In genomic region chr17:39252788-39253460, GRCh38 we compare ENCODE assay signal across 17 cellular contexts. TPM values are rescaled to one million over a fixed set of nuclear protein-coding genes. Genes with fewer than 3 reads are reported as not detected.
"Had no signal": no experiment of that assay in that cellular context is flagged by ENCODE, and none has a peak within 500 bp of the region (broad histone marks: within the 10 kb centered on the region; RNA-seq: fewer than 3 reads in every experiment).

No MANE protein-coding gene starts in this region.

- H3K4me2 ChIP-seq: hepatocyte had no signal

- H3K27ac ChIP-seq: adrenal gland, hepatocyte, left lung, suprapubic skin, transverse colon, vagina had no signal

- H3K4me3 ChIP-seq: adrenal gland, hepatocyte, left lung, suprapubic skin, transverse colon, vagina had no signal

- ATAC-seq: activated naive CD4-positive, alpha-beta T cell treated with anti-CD3 and anti-CD28 coated beads, Interleukin-2, amount 50 U/mL, for 72 hours; left lung; stimulated activated naive CD8-positive, alpha-beta T cell treated with anti-CD3 and anti-CD28 coated beads, Interleukin-15, Interleukin-2, amounts not matched to agents 100 U/mL and 50 U/mL, for 24 hours had no signal

- FAIRE-seq: kidney had no signal

- DNase-seq: activated CD4-positive, CD25-positive, alpha-beta regulatory T cell treated with anti-CD3 and anti-CD28 coated beads, Interleukin-2, amount 50 U/mL, for 72 hours; activated gamma-delta T cell; adrenal gland; dermis blood vessel endothelial cell; effector memory CD4-positive, alpha-beta T cell; foreskin fibroblast; kidney; left lung; stimulated activated CD4-positive, alpha-beta T cell treated with anti-CD3 and anti-CD28 coated beads, Interleukin-2, amount 100 ng/mL, for 24 hours; stimulated activated naive CD8-positive, alpha-beta T cell treated with anti-CD3 and anti-CD28 coated beads, Interleukin-15, Interleukin-2, amounts not matched to agents 100 U/mL and 50 U/mL, for 24 hours; transverse colon had no signal

- H3K79me2 ChIP-seq: hepatocyte had no signal

- H2AFZ ChIP-seq: hepatocyte had no signal

- H3K4me1 ChIP-seq: adrenal gland, left lung, suprapubic skin, vagina had no signal

- H3K9me3 ChIP-seq: adrenal gland, left lung, suprapubic skin, transverse colon, vagina had no signal

- H3K27me3 ChIP-seq: adrenal gland, hepatocyte, left lung, suprapubic skin, transverse colon, vagina had no signal

RNA-seq across cellular contexts. Expression of gene STAC2, which starts 27.2 kb away (rescaled TPM):
- total RNA-seq: activated CD8-positive, alpha-beta memory T cell treated with anti-CD3 and anti-CD28 coated beads for 36 hours; activated naive CD4-positive, alpha-beta T cell treated with anti-CD3 and anti-CD28 coated beads, Interleukin-2, amount 50 U/mL, for 72 hours; hepatocyte; lung microvascular endothelial cell; transverse colon had no signal
